Comparison of ENCODE assay signal across 9 cellular contexts in the genomic region with DNA sequence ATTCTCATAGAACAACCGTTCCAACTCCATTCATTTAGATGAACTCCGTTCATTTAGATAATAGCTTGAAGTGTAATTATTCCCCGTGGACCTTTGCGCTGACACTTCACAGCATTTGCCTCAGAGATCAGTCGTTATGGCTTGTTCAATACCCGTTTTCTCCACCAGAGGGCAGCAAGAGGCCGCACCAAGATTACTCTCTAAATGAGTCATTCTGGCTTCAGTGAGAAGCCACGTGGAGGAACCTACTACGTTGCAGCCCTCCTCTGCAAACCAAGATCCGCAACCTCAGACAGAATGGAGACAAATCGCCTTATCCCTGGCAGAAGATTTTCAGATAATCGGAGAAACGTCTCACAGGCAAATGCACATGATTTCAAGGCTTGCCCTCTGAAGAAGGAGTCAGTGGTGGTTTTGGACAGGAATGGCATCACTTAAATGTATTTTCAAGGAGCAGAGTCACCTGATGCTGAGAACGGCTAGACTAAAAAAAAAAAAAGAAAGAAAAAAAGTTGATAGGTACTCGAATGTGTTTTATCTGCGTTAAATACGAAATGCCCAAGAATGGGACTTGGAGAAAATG.
DNase-seq lines count a peak whose midpoint lies in the region; ATAC-seq, FAIRE-seq and TF ChIP-seq lines count a peak whose summit lies in the region.
"Had no signal": no experiment of that assay in that cellular context is flagged by ENCODE, and none has a peak within 500 bp of the region (broad histone marks: within the 10 kb centered on the region; RNA-seq: fewer than 3 reads in every experiment).

No MANE protein-coding gene starts in this region.

- peak; percentile 41 for FAIRE-seq in small intestine (lab: Jason Lieb, UNC)

- no peaks in the 10 kb centered on the region for H3K36me3 ChIP-seq in small intestine (ENCODE audit: control insufficient read depth in 2 of 2, insufficient read depth in 2 of 2, low read length in 2 of 2)
- H3K36me3 ChIP-seq: BLaER1 treated with 17β-estradiol and CSF1 and Interleukin-3, amounts not matched to agents 10 nM and 100 nM had no signal

- H3K4me1 ChIP-seq in small intestine (ENCODE audit: control insufficient read depth in 2 of 2, insufficient read depth in 1 of 2, low read depth in 1 of 2, low read length in 1 of 2) = no peaks in the 10 kb centered on the region

- H3K9me3 ChIP-seq in small intestine (ENCODE audit: control insufficient read depth, low read depth) = no peaks in the 10 kb centered on the region

- peak; percentile 3 to 69 for DNase-seq in NCI-H187 (lab: John Stamatoyannopoulos, UW)
- DNase-seq in NCI-H187 treated with DMSO at 0.1 percent for 48 hours (lab: John Stamatoyannopoulos, UW) = no peak
- DNase-seq in NCI-H2029 (lab: John Stamatoyannopoulos, UW) = peak; percentile 63
- DNase-seq in T1000 (lab: John Stamatoyannopoulos, UW) = peak; percentile 63
- peak; percentile 86 for DNase-seq in astrocyte of the spinal cord (ENCODE audit: low read depth, low spot score)
- peak; percentile 58 for DNase-seq in iPS DF 4.7 (ENCODE audit: extremely low read depth, low spot score)
- peak; percentile 82 for DNase-seq in small intestine

- ATAC-seq in HG02970 (IDR thresholded peaks at IDR 0.05; ENCODE audit: low FRiP score, unreplicated experiment) = peak; percentile 76

- no peaks in the 10 kb centered on the region for H3K27me3 ChIP-seq in small intestine (ENCODE audit: control insufficient read depth in 2 of 2, insufficient read depth in 2 of 2, low read length in 2 of 2)
- H3K27me3 ChIP-seq: BLaER1 treated with 17β-estradiol and CSF1 and Interleukin-3, amounts not matched to agents 10 nM and 100 nM had no signal

- peak; percentile 74 for TF ChIP-seq CTCF in astrocyte of the spinal cord (IDR thresholded peaks at IDR 0.05; ENCODE audit: low read depth, low read length)

- H3K27ac ChIP-seq in small intestine (ENCODE audit: low read depth in 1 of 2, low read length in 1 of 2) = no peak overlapping the region
- H3K27ac ChIP-seq: BLaER1 treated with 17β-estradiol and CSF1 and Interleukin-3, amounts not matched to agents 10 nM and 100 nM had no signal

- no peak overlapping the region for H3K4me3 ChIP-seq in astrocyte of the spinal cord (ENCODE audit: low read depth, low read length)
- no peak overlapping the region for H3K4me3 ChIP-seq in small intestine (ENCODE audit: low read depth in 1 of 2, low read length in 2 of 2)
- H3K4me3 ChIP-seq: BLaER1 treated with 17β-estradiol and CSF1 and Interleukin-3, amounts not matched to agents 10 nM and 100 nM had no signal

- 14 to 17% (median 17%) methylated on average over 17 of the region's 17 CpGs for WGBS in small intestine, 3 donors

- in situ Hi-C loops in astrocyte of the spinal cord (cut with HindIII; ENCODE audit: low sequenced_read_pairs) = no loop called here
